In genomic region chr15:92667291-92667904, GRCh38 we compare ENCODE assay signal across 11 cellular contexts. TPM values are rescaled to one million over a fixed set of nuclear protein-coding genes. Genes with fewer than 3 reads are reported as not detected.
DNase-seq lines count a peak whose midpoint lies in the region; ATAC-seq and TF ChIP-seq lines count a peak whose summit lies in the region.
"Had no signal": no experiment of that assay in that cellular context is flagged by ENCODE, and none has a peak within 500 bp of the region (broad histone marks: within the 10 kb centered on the region; RNA-seq: fewer than 3 reads in every experiment).

No MANE protein-coding gene starts in this region.

- TF ChIP-seq CTCF in Peyer's patch (IDR thresholded peaks at IDR 0.05) (no peak), type B pancreatic cell (conservative IDR thresholded peaks at IDR 0.05) (no peak)

- no peaks in the 10 kb centered on the region for H3K27me3 ChIP-seq in Peyer's patch
- H3K27me3 ChIP-seq in iPS-20b (ENCODE audit: insufficient read depth, low read length) = peaks cover 50% of the 10 kb centered on the region

- peaks cover 56% of the 10 kb centered on the region for H3K4me1 Mint-ChIP-seq in type B pancreatic cell (ENCODE audit: unreplicated experiment)

- H3K4me3 ChIP-seq in Peyer's patch = no peak overlapping the region
- H3K4me3 ChIP-seq in iPS-20b (ENCODE audit: low read length) = peak overlapping the region; percentile 2; the same call in 1 of the 2 replicates
- H3K4me3 ChIP-seq: GM12878, HAP-1 had no signal

- H3K4me3 Mint-ChIP-seq in type B pancreatic cell = peak overlapping the region; percentile 61

- H3K36me3 Mint-ChIP-seq in type B pancreatic cell = no peaks in the 10 kb centered on the region

- H3K9me3 ChIP-seq in Peyer's patch (no peaks in the 10 kb centered on the region), iPS-20b (ENCODE audit: insufficient read depth, low read depth, low read length) (no peaks in the 10 kb centered on the region)
- H3K9me3 ChIP-seq: HAP-1 had no signal

- no peak for ATAC-seq in GM21367 (IDR thresholded peaks at IDR 0.05; ENCODE audit: unreplicated experiment)
- ATAC-seq: GM12878 had no signal

- H3K27ac ChIP-seq in Peyer's patch (peak overlapping the region in 3 of 4 donors; percentile 31 to 75 (median 64)), iPS-20b (ENCODE audit: low read length) (no peak overlapping the region)

- peak overlapping the region; percentile 81 for H3K27ac Mint-ChIP-seq in type B pancreatic cell

- H3K9ac ChIP-seq in iPS-20b (ENCODE audit: low read depth, low read length) = no peak overlapping the region

- peak; percentile 60 for DNase-seq in NCI-H146 (lab: John Stamatoyannopoulos, UW)
- DNase-seq in Peyer's patch = peak in 1 of 3 donors; percentile 53
- DNase-seq in type B pancreatic cell (ENCODE audit: extremely low spot score, unreplicated experiment) = no peak
- DNase-seq in GDM1 (lab: John Stamatoyannopoulos, UW) = no peak
- DNase-seq in foreskin melanocyte = no peak
- DNase-seq: activated naive CD4-positive, alpha-beta T cell treated with Interleukin-2 at 50 U/mL for 16 hours; KG1 had no signal

- H3K27me3 Mint-ChIP-seq in type B pancreatic cell = peaks cover 3% of the 10 kb centered on the region

- H3K36me3 ChIP-seq in Peyer's patch (no peaks in the 10 kb centered on the region), iPS-20b (ENCODE audit: insufficient read depth, low read depth, low read length) (no peaks in the 10 kb centered on the region)
- H3K36me3 ChIP-seq: HAP-1 had no signal

- H3K9me3 Mint-ChIP-seq in type B pancreatic cell = no peaks in the 10 kb centered on the region

- H3K4me1 ChIP-seq in Peyer's patch = peaks cover 0 to 34% (median 0%) of the 10 kb centered on the region in 4 donors
- H3K4me1 ChIP-seq in iPS-20b (ENCODE audit: insufficient read depth, low read length) = peaks cover 18% of the 10 kb centered on the region; the same call in 1 of the 2 replicates

- no peak for TF ChIP-seq POLR2A in Peyer's patch (IDR thresholded peaks at IDR 0.05)

RNA-seq across cellular contexts. Expression of gene FAM174B, which starts 11.8 kb away (rescaled TPM):
- total RNA-seq in Peyer's patch = 10 to 100 TPM in 2 of 4 donors, 1 to 10 TPM in 2; 9.0 to 14.0 (median 11.4) TPM
- total RNA-seq in type B pancreatic cell (ENCODE audit: low replicate concordance) = 33.2 and 41.4 TPM in 2 replicates
